8 cellular contexts compared by ENCODE assay signal in genomic region chr1:151372411-151372934, GRCh38. TPM values are rescaled to one million over a fixed set of nuclear protein-coding genes. Genes with fewer than 3 reads are reported as not detected.
DNase-seq lines count a peak whose midpoint lies in the region; ATAC-seq, FAIRE-seq and TF ChIP-seq lines count a peak whose summit lies in the region.

TSS of gene SELENBP1 (minus strand) at chr1:151372705. CDS start at chr1:151372641, 64 bp downstream.

- no peak within 1 kb of the TSS for H3K4me3 ChIP-seq in CD8-positive, alpha-beta memory T cell (ENCODE audit: low read length)
- H3K4me3 ChIP-seq in keratinocyte (ENCODE audit: control insufficient read depth in 2 of 3, extremely low read depth in 1 of 3, insufficient read depth in 2 of 3, low read depth in 1 of 3, low read length in 3 of 3) = no peak within 1 kb of the TSS

- no peak within 1 kb of the TSS for H2AFZ ChIP-seq in keratinocyte (ENCODE audit: control insufficient read depth, low read length)

- H3K4me1 ChIP-seq in CD8-positive, alpha-beta memory T cell (ENCODE audit: insufficient read depth, low read length) = no peaks in the 10 kb centered on the region
- peaks cover 4% of the 10 kb centered on the region for H3K4me1 ChIP-seq in keratinocyte (ENCODE audit: control insufficient read depth, extremely low read depth, insufficient read depth, low read length)

- no peaks in the 10 kb centered on the region for H3K4me1 Mint-ChIP-seq in CD8-positive, alpha-beta memory T cell
- no peaks in the 10 kb centered on the region for H3K4me1 Mint-ChIP-seq in stimulated activated memory B cell treated with anti-CD40 and anti-IgM and Interleukin-4, amounts not matched to agents 10 μg/mL and 1 μg/mL and 100 μg/mL, for 72 hours

- H3K4me2 ChIP-seq in keratinocyte (ENCODE audit: control insufficient read depth, extremely low read depth, insufficient read depth, low read depth, low read length) = peak within 1 kb of the TSS; percentile 33

- H3K9me1 ChIP-seq in keratinocyte (ENCODE audit: control insufficient read depth, extremely low read depth, insufficient read depth, low read length) = no peaks in the 10 kb centered on the region

- peak within 1 kb of the TSS in 1 of 8 donors; percentile 30 for H3K27ac Mint-ChIP-seq in CD8-positive, alpha-beta memory T cell
- peak within 1 kb of the TSS; percentile 5 for H3K27ac Mint-ChIP-seq in stimulated activated memory B cell treated with anti-CD40 and anti-IgM and Interleukin-4, amounts not matched to agents 10 μg/mL and 1 μg/mL and 100 μg/mL, for 72 hours

- H3K9me3 Mint-ChIP-seq in CD8-positive, alpha-beta memory T cell = no peaks in the 10 kb centered on the region
- H3K9me3 Mint-ChIP-seq in stimulated activated memory B cell treated with anti-CD40 and anti-IgM and Interleukin-4, amounts not matched to agents 10 μg/mL and 1 μg/mL and 100 μg/mL, for 72 hours = no peaks in the 10 kb centered on the region

- H3K79me2 ChIP-seq in keratinocyte (ENCODE audit: control insufficient read depth, insufficient read depth, low read length) = no peaks in the 10 kb centered on the region

- no peak for TF ChIP-seq CTCF in keratinocyte (optimal IDR thresholded peaks at IDR 0.05 in 1 of 3, IDR thresholded peaks at IDR 0.05 in 1 of 3, conservative IDR thresholded peaks at IDR 0.05 in 1 of 3; ENCODE audit: extremely low read depth in 1 of 3, insufficient read depth in 2 of 3, low read length in 3 of 3)

- H3K36me3 ChIP-seq in CD8-positive, alpha-beta memory T cell (ENCODE audit: insufficient read depth, low read length) = no peaks in the 10 kb centered on the region
- H3K36me3 ChIP-seq in keratinocyte (ENCODE audit: control insufficient read depth in 2 of 2, extremely low read depth in 1 of 2, insufficient read depth in 2 of 2, low read length in 2 of 2) = no peaks in the 10 kb centered on the region

- ATAC-seq in stimulated activated memory B cell treated with anti-CD40 and anti-IgM and Interleukin-4, amounts not matched to agents 10 μg/mL and 1 μg/mL and 100 μg/mL, for 72 hours = peak; percentile 17
- no peak for ATAC-seq in HG03045 (IDR thresholded peaks at IDR 0.05; ENCODE audit: unreplicated experiment)

- H3K9me3 ChIP-seq in CD8-positive, alpha-beta memory T cell (ENCODE audit: low read length) = no peaks in the 10 kb centered on the region
- H3K9me3 ChIP-seq in keratinocyte (ENCODE audit: control insufficient read depth, low read depth, low read length) = no peaks in the 10 kb centered on the region

- H4K20me1 ChIP-seq in keratinocyte (ENCODE audit: control insufficient read depth, extremely low read depth, insufficient read depth, low read length) = no peaks in the 10 kb centered on the region

- no peaks in the 10 kb centered on the region for H3K36me3 Mint-ChIP-seq in CD8-positive, alpha-beta memory T cell
- H3K36me3 Mint-ChIP-seq in stimulated activated memory B cell treated with anti-CD40 and anti-IgM and Interleukin-4, amounts not matched to agents 10 μg/mL and 1 μg/mL and 100 μg/mL, for 72 hours = no peaks in the 10 kb centered on the region

- peak within 1 kb of the TSS; percentile 43 for H3K27ac ChIP-seq in CD8-positive, alpha-beta memory T cell (ENCODE audit: low read depth, low read length)
- H3K27ac ChIP-seq in cingulate gyrus (ENCODE audit: low read depth, low read length) (peak within 1 kb of the TSS; percentile 91), keratinocyte (ENCODE audit: control insufficient read depth, insufficient read depth, low read length) (no peak within 1 kb of the TSS)

- DNase-seq in CD8-positive, alpha-beta memory T cell = no peak
- peak; percentile 52 for DNase-seq in NCI-H2107 treated with DMSO at 0.1 percent for 48 hours (lab: John Stamatoyannopoulos, UW; ENCODE audit: unreplicated experiment)
- no peak for DNase-seq in keratinocyte (ENCODE audit: low read depth, low spot score)
- no peak for DNase-seq in GF-D8 (lab: John Stamatoyannopoulos, UW)
- no peak for DNase-seq in T1000 (lab: John Stamatoyannopoulos, UW)

- H3K9ac ChIP-seq in keratinocyte (ENCODE audit: control insufficient read depth, extremely low read depth, insufficient read depth, low read length) = no peak within 1 kb of the TSS

- no peaks in the 10 kb centered on the region for H3K27me3 ChIP-seq in CD8-positive, alpha-beta memory T cell (ENCODE audit: insufficient read depth, low read length, poor library complexity, severe bottlenecking)
- no peaks in the 10 kb centered on the region for H3K27me3 ChIP-seq in keratinocyte (ENCODE audit: control insufficient read depth, extremely low read depth, insufficient read depth, low read length)

- no peaks in the 10 kb centered on the region for H3K27me3 Mint-ChIP-seq in CD8-positive, alpha-beta memory T cell
- no peaks in the 10 kb centered on the region for H3K27me3 Mint-ChIP-seq in stimulated activated memory B cell treated with anti-CD40 and anti-IgM and Interleukin-4, amounts not matched to agents 10 μg/mL and 1 μg/mL and 100 μg/mL, for 72 hours

- POLR2A ChIA-PET in CD8-positive, alpha-beta memory T cell (lab: Charles Lee) = no interaction called here

- H3K4me3 Mint-ChIP-seq in CD8-positive, alpha-beta memory T cell = no peak within 1 kb of the TSS
- H3K4me3 Mint-ChIP-seq in stimulated activated memory B cell treated with anti-CD40 and anti-IgM and Interleukin-4, amounts not matched to agents 10 μg/mL and 1 μg/mL and 100 μg/mL, for 72 hours = no peak within 1 kb of the TSS

- dilution Hi-C loops in keratinocyte (cut with MboI; ENCODE audit: extremely low pct_ligation_motif_present, low sequenced_read_pairs) = no loop called here

- no peak for FAIRE-seq in keratinocyte (lab: Jason Lieb, UNC)

- CTCF ChIA-PET in CD8-positive, alpha-beta memory T cell (lab: Charles Lee) = interaction anchor here (1.5 kb wide), 1 partner anchor 32 kb away, joined by 5 read pairs; no protein-coding TSS in a partner anchor

RNA-seq across cellular contexts. Expression of gene SELENBP1, which starts in this region (rescaled TPM):
- total RNA-seq in CD8-positive, alpha-beta memory T cell = not detected
- polyA plus RNA-seq in CD8-positive, alpha-beta memory T cell = not detected
- polyA plus RNA-seq in keratinocyte = 3.0 to 3.9 TPM (median 3.1 TPM) in 3 replicates
- 0.89 TPM for polyA plus RNA-seq in keratinocyte (2011; ENCODE audit: low read depth)
- 0.94 and 1.8 TPM in 2 replicates for polyA plus RNA-seq in keratinocyte (2011; cell fraction: cytosol; rRNA removed)
- polyA plus RNA-seq in keratinocyte (2011; cell fraction: nucleus; rRNA removed) = 1.8 and 2.7 TPM in 2 replicates
- 0.82 and 2.8 TPM in 2 replicates for polyA plus RNA-seq in keratinocyte (2012; ENCODE audit: low replicate concordance)
- polyA minus RNA-seq in keratinocyte = 1.7 to 6.9 TPM (median 3.1 TPM) in 3 replicates
- not detected for polyA minus RNA-seq in keratinocyte (2011; cell fraction: cytosol; rRNA and poly(A)+ RNA removed)
- 0.53 and 1.2 TPM in 2 replicates for polyA minus RNA-seq in keratinocyte (2011; cell fraction: nucleus; rRNA and poly(A)+ RNA removed)
